In genomic region chr1:16912791-16913615, GRCh38 we compare ENCODE assay signal across 7 cellular contexts. TPM values are rescaled to one million over a fixed set of nuclear protein-coding genes. Genes with fewer than 3 reads are reported as not detected.
DNase-seq lines count a peak whose midpoint lies in the region; ATAC-seq and TF ChIP-seq lines count a peak whose summit lies in the region.
"Not testable (repeated sequence)": the region's sequence is repeated elsewhere in the genome, so short reads cannot be mapped to it uniquely, and the experiment has no call there.

No MANE protein-coding gene starts in this region.

- peaks cover 27% of the 10 kb centered on the region for H3K4me1 Mint-ChIP-seq in activated CD8-positive, alpha-beta T cell treated with anti-CD3 and anti-CD28 coated beads, Interleukin-2, amount 10 ng/mL, durations not matched to agents 7 days and 5 days (ENCODE audit: low read depth)
- H3K4me1 Mint-ChIP-seq in chondrocyte (ENCODE audit: low read depth) = peaks cover 22% of the 10 kb centered on the region

- H3K27ac ChIP-seq in heart right ventricle = peak overlapping the region in 9 of 10 donors; percentile 54 to 91 (median 78)

- H3K4me3 ChIP-seq in GM12875 (ENCODE audit: low read depth, low read length) = peak overlapping the region; percentile 64
- H3K4me3 ChIP-seq in NT2/D1 (ENCODE audit: insufficient read length, low read depth) = peak overlapping the region; percentile 48
- H3K4me3 ChIP-seq in heart right ventricle = peak overlapping the region; percentile 37 to 99 (median 96)
- H3K4me3 ChIP-seq in mucosa of descending colon = not testable (repeated sequence)
- peak overlapping the region; percentile 64 for H3K4me3 ChIP-seq in skeletal muscle cell (ENCODE audit: low read depth, low read length)

- WGBS in heart right ventricle, 2 donors = 78 to 80% methylated on average over 29 of the region's 29 CpGs

- H3K27me3 Mint-ChIP-seq in activated CD8-positive, alpha-beta T cell treated with anti-CD3 and anti-CD28 coated beads, Interleukin-2, amount 10 ng/mL, durations not matched to agents 7 days and 5 days (ENCODE audit: low read depth); chondrocyte (ENCODE audit: low read depth): not testable (repeated sequence)

- not testable (repeated sequence) for H3K36me3 ChIP-seq in NT2/D1 (ENCODE audit: insufficient read depth, insufficient read length, low read length); heart right ventricle; mucosa of descending colon (ENCODE audit: low read depth)

- H3K9me3 ChIP-seq in NT2/D1 (ENCODE audit: insufficient read depth, low read length); heart right ventricle; mucosa of descending colon: not testable (repeated sequence)

- H3K4me3 Mint-ChIP-seq in activated CD8-positive, alpha-beta T cell treated with anti-CD3 and anti-CD28 coated beads, Interleukin-2, amount 10 ng/mL, durations not matched to agents 7 days and 5 days = peak overlapping the region; percentile 73
- H3K4me3 Mint-ChIP-seq in chondrocyte (ENCODE audit: unreplicated experiment) = peak overlapping the region; percentile 69

- H3K9ac ChIP-seq in NT2/D1 (ENCODE audit: insufficient read length, low read depth) = peak overlapping the region; percentile 75

- not testable (repeated sequence) for H3K36me3 Mint-ChIP-seq in activated CD8-positive, alpha-beta T cell treated with anti-CD3 and anti-CD28 coated beads, Interleukin-2, amount 10 ng/mL, durations not matched to agents 7 days and 5 days (ENCODE audit: low read depth); chondrocyte (ENCODE audit: low read depth)

- not testable (repeated sequence) for H3K27me3 ChIP-seq in NT2/D1 (ENCODE audit: insufficient read depth, insufficient read length); heart right ventricle

- H3K4me1 ChIP-seq in NT2/D1 (ENCODE audit: insufficient read depth, insufficient read length) (peaks cover 11% of the 10 kb centered on the region), heart right ventricle (peaks cover 3 to 33% (median 13%) of the 10 kb centered on the region in 9 donors)
- not testable (repeated sequence) for H3K4me1 ChIP-seq in mucosa of descending colon (ENCODE audit: low read depth)

- DNase-seq in NT2/D1 (ENCODE audit: low read depth, low spot score); activated CD8-positive, alpha-beta T cell treated with anti-CD3 and anti-CD28 coated beads, Interleukin-2, amount 10 ng/mL, durations not matched to agents 7 days and 5 days; chondrocyte (ENCODE audit: low spot score); heart right ventricle; skeletal muscle cell (ENCODE audit: low read depth): not testable (repeated sequence)
- peak in 2 of 3 donors; percentile 23 to 57 for DNase-seq in mucosa of descending colon

- CTCF ChIA-PET in activated CD8-positive, alpha-beta T cell treated with anti-CD3 and anti-CD28 coated beads, Interleukin-2, amount 10 ng/mL, durations not matched to agents 7 days and 5 days (lab: Charles Lee) = not testable (repeated sequence)

- TF ChIP-seq CTCF in GM12875 (IDR thresholded peaks at IDR 0.05; ENCODE audit: borderline replicate concordance, insufficient read depth, low read depth, low read length); chondrocyte (IDR thresholded peaks at IDR 0.05); heart right ventricle (IDR thresholded peaks at IDR 0.05); mucosa of descending colon (IDR thresholded peaks at IDR 0.05): not testable (repeated sequence)

- POLR2A ChIA-PET in activated CD8-positive, alpha-beta T cell treated with anti-CD3 and anti-CD28 coated beads, Interleukin-2, amount 10 ng/mL, durations not matched to agents 7 days and 5 days (lab: Charles Lee) = interaction anchor here (3.8 kb wide), 1 partner anchor 8 kb away, joined by 24 read pairs; no protein-coding TSS in a partner anchor

- intact Hi-C loops in heart right ventricle (cut with DNase I) = loop anchor here in 1 of 10 donors (5.0 kb wide), 1 partner anchor 301 kb away; the partner anchor contains the start of gene NBPF1
- intact Hi-C loops in mucosa of descending colon (cut with DNase I, micrococcal nuclease) = not testable (repeated sequence)

- H3K27ac Mint-ChIP-seq in activated CD8-positive, alpha-beta T cell treated with anti-CD3 and anti-CD28 coated beads, Interleukin-2, amount 10 ng/mL, durations not matched to agents 7 days and 5 days = peak overlapping the region; percentile 61
- H3K27ac Mint-ChIP-seq in chondrocyte (ENCODE audit: unreplicated experiment) = peak overlapping the region; percentile 51

- not testable (repeated sequence) for H3K9me3 Mint-ChIP-seq in activated CD8-positive, alpha-beta T cell treated with anti-CD3 and anti-CD28 coated beads, Interleukin-2, amount 10 ng/mL, durations not matched to agents 7 days and 5 days (ENCODE audit: insufficient read depth); chondrocyte (ENCODE audit: low read depth)

- not testable (repeated sequence) for ATAC-seq in activated CD8-positive, alpha-beta T cell treated with anti-CD3 and anti-CD28 coated beads, Interleukin-2, amount 10 ng/mL, durations not matched to agents 7 days and 5 days
- peak in 4 of 8 donors; percentile 0 to 11 (median 3) for ATAC-seq in heart right ventricle
- peak; percentile 5 for ATAC-seq in mucosa of descending colon

RNA-seq across cellular contexts. Expression of gene CROCC, which starts 8.7 kb away (rescaled TPM):
- total RNA-seq in activated CD8-positive, alpha-beta T cell treated with anti-CD3 and anti-CD28 coated beads, Interleukin-2, amount 10 ng/mL, durations not matched to agents 7 days and 5 days = 10 to 100 TPM; 31.7 to 33.1 TPM
- total RNA-seq in chondrocyte = 24.7 to 32.2 TPM (median 26.2 TPM) in 3 replicates
- 10 to 100 TPM in 1 of 10 donors, 1 to 10 TPM in 9; 4.7 to 12.8 (median 6.0) TPM for total RNA-seq in heart right ventricle
- polyA plus RNA-seq in heart right ventricle = 10 to 100 TPM in 1 of 2 donors, 1 to 10 TPM in 1; 7.6 to 42.3 TPM
- 10 to 100 TPM; 12.2 to 32.5 (median 16.8) TPM for total RNA-seq in mucosa of descending colon

RNA-seq across cellular contexts. Expression of gene RNU1-2, which starts 17.2 kb away (rescaled TPM):
- 1,000 to 10,000 TPM; 1,730 to 2,232 TPM for total RNA-seq in activated CD8-positive, alpha-beta T cell treated with anti-CD3 and anti-CD28 coated beads, Interleukin-2, amount 10 ng/mL, durations not matched to agents 7 days and 5 days
- 1,438 to 1,620 TPM (median 1,579 TPM) in 3 replicates for total RNA-seq in chondrocyte
- 1,000 to 10,000 TPM in 8 of 10 donors, 100 to 1,000 TPM in 2; 635 to 5,242 (median 1,949) TPM for total RNA-seq in heart right ventricle
- not detected for polyA plus RNA-seq in heart right ventricle
- 1,000 to 10,000 TPM; 2,195 to 6,222 (median 2,378) TPM for total RNA-seq in mucosa of descending colon
